In the genomic region with DNA sequence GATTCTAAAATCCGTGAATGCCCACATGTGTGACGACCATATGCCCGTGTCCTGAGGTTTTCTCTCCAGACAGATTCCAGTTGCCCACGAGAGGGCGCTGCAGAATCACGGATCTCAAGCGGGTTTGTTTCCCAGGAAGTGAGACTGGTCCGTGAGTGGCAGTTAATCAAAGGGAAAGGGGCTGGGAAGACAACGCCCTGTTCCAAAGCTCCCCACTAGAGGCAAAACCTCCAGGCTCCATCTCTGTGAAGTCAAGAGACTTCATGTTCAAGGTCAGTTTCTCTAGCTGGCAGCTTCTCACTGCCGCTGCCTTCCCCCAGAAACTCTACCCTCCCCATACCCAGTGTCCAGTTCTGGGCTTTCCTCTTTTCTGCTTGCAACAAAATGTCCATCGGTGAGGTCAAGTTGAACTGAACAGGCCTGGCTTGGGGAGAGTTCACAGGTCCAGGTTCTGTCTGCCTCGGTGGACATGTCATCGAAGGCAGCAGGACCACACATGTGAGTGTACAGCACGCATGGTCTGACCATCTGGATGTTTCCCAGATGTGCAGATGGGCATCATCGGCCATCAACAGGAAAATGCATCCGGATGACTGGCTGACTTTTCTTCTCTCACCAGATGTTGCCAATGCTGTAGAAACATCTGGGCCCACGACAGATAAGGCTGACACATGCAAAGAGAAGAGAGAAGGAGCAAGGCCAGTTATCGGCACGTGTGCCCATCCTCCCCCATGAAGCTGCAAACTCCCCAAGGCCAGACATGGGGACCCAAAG, we compare ENCODE assay signal across 1 cellular context.
TF ChIP-seq lines count a peak whose summit lies in the region.

No MANE protein-coding gene starts in this region.

TF ChIP-seq in HepG2, 621 proteins besides CTCF, POLR2A, EP300 and RAD21 (continued from another document):
- TF ChIP-seq, protein P1, sequence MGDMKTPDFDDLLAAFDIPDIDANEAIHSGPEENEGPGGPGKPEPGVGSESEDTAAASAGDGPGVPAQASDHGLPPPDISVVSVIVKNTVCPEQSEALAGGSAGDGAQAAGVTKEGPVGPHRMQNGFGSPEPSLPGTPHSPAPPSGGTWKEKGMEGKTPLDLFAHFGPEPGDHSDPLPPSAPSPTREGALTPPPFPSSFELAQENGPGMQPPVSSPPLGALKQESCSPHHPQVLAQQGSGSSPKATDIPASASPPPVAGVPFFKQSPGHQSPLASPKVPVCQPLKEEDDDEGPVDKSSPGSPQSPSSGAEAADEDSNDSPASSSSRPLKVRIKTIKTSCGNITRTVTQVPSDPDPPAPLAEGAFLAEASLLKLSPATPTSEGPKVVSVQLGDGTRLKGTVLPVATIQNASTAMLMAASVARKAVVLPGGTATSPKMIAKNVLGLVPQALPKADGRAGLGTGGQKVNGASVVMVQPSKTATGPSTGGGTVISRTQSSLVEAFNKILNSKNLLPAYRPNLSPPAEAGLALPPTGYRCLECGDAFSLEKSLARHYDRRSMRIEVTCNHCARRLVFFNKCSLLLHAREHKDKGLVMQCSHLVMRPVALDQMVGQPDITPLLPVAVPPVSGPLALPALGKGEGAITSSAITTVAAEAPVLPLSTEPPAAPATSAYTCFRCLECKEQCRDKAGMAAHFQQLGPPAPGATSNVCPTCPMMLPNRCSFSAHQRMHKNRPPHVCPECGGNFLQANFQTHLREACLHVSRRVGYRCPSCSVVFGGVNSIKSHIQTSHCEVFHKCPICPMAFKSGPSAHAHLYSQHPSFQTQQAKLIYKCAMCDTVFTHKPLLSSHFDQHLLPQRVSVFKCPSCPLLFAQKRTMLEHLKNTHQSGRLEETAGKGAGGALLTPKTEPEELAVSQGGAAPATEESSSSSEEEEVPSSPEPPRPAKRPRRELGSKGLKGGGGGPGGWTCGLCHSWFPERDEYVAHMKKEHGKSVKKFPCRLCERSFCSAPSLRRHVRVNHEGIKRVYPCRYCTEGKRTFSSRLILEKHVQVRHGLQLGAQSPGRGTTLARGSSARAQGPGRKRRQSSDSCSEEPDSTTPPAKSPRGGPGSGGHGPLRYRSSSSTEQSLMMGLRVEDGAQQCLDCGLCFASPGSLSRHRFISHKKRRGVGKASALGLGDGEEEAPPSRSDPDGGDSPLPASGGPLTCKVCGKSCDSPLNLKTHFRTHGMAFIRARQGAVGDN (CRISPR knock-in tag; IDR thresholded peaks at IDR 0.05): no peak; the same call in 1 of the 2 replicates
- TF ChIP-seq SALL1 (CRISPR knock-in tag; IDR thresholded peaks at IDR 0.05) (peak; percentile 37; the same call in 1 of the 2 replicates), MEIS2 (CRISPR knock-in tag; IDR thresholded peaks at IDR 0.05) (peak; percentile 45; the same call in 1 of the 2 replicates), ZNF563 (CRISPR knock-in tag; IDR thresholded peaks at IDR 0.05) (0 out of 2 replicates have a peak, but pooled peaks have one; percentile 32), GABPA (IDR thresholded peaks at IDR 0.05; ENCODE audit: low read depth, low read length) (no peak), GABPA (CRISPR knock-in tag; IDR thresholded peaks at IDR 0.05; ENCODE audit: low read depth) (peak; percentile 34; the same call in 1 of the 2 replicates), STAG1 (CRISPR knock-in tag; IDR thresholded peaks at IDR 0.05) (peak; percentile 98), ZNF224 (CRISPR knock-in tag; IDR thresholded peaks at IDR 0.05) (no peak), KLF9 (CRISPR knock-in tag; IDR thresholded peaks at IDR 0.05; ENCODE audit: low read depth) (no peak), SAP130 (CRISPR knock-in tag; IDR thresholded peaks at IDR 0.05; ENCODE audit: low read depth) (peak; percentile 30; the same call in 1 of the 2 replicates), FOSL2 (CRISPR knock-in tag; IDR thresholded peaks at IDR 0.05) (0 out of 2 replicates have a peak, but pooled peaks have one; percentile 15), MED1 (CRISPR knock-in tag; IDR thresholded peaks at IDR 0.05) (0 out of 2 replicates have a peak, but pooled peaks have one; percentile 23), CREM (IDR thresholded peaks at IDR 0.05) (no peak), CREM (CRISPR knock-in tag; IDR thresholded peaks at IDR 0.05) (no peak), ZFP36 (IDR thresholded peaks at IDR 0.05; ENCODE audit: borderline replicate concordance, low read depth, low read length, partially characterized antibody) (peak; percentile 23), FOXO1 (CRISPR knock-in tag; IDR thresholded peaks at IDR 0.05) (0 out of 2 replicates have a peak, but pooled peaks have one; percentile 14), MIXL1 (CRISPR knock-in tag; IDR thresholded peaks at IDR 0.05) (0 out of 2 replicates have a peak, but pooled peaks have one; percentile 19), SYNCRIP (IDR thresholded peaks at IDR 0.05; ENCODE audit: insufficient read depth, low read depth, low read length) (no peak), SALL2 (CRISPR knock-in tag; IDR thresholded peaks at IDR 0.05) (peak; percentile 40; the same call in 1 of the 2 replicates), ELF1 (CRISPR knock-in tag; IDR thresholded peaks at IDR 0.05) (peak; percentile 44; the same call in 1 of the 2 replicates), ELF3 (CRISPR knock-in tag; IDR thresholded peaks at IDR 0.05) (0 out of 2 replicates have a peak, but pooled peaks have one; percentile 46), ZBTB20 (CRISPR knock-in tag; IDR thresholded peaks at IDR 0.05; ENCODE audit: borderline replicate concordance, low read depth) (0 out of 2 replicates have a peak, but pooled peaks have one; percentile 24), ZNF33A (CRISPR knock-in tag; IDR thresholded peaks at IDR 0.05; ENCODE audit: borderline replicate concordance) (no peak), BHLHE40 (IDR thresholded peaks at IDR 0.05; ENCODE audit: low read length) (peak; percentile 56; the same call in 1 of the 2 replicates), ETV5 (CRISPR knock-in tag; IDR thresholded peaks at IDR 0.05; ENCODE audit: borderline replicate concordance) (peak; percentile 46; the same call in 1 of the 2 replicates), SP4 (CRISPR knock-in tag; IDR thresholded peaks at IDR 0.05) (peak; percentile 61), MXI1 (IDR thresholded peaks at IDR 0.05; ENCODE audit: borderline replicate concordance, low read depth, low read length) (0 out of 3 replicates have a peak, but pooled peaks have one; percentile 30), ZBTB42 (CRISPR knock-in tag; IDR thresholded peaks at IDR 0.05) (0 out of 2 replicates have a peak, but pooled peaks have one; percentile 45), NFE2L2 (IDR thresholded peaks at IDR 0.05; ENCODE audit: low read length) (no peak), SMC3 (IDR thresholded peaks at IDR 0.05; ENCODE audit: low read length) (peak; percentile 98), BRCA1 (CRISPR knock-in tag; IDR thresholded peaks at IDR 0.05) (peak; percentile 44; the same call in 1 of the 2 replicates), KAT8 (CRISPR knock-in tag; IDR thresholded peaks at IDR 0.05) (0 out of 2 replicates have a peak, but pooled peaks have one; percentile 16), NR1H2 (CRISPR knock-in tag; IDR thresholded peaks at IDR 0.05; ENCODE audit: borderline replicate concordance, low read depth) (no peak), GTF2F1 (IDR thresholded peaks at IDR 0.05; ENCODE audit: low read length) (no peak)
- TF ChIP-seq, protein P2, sequence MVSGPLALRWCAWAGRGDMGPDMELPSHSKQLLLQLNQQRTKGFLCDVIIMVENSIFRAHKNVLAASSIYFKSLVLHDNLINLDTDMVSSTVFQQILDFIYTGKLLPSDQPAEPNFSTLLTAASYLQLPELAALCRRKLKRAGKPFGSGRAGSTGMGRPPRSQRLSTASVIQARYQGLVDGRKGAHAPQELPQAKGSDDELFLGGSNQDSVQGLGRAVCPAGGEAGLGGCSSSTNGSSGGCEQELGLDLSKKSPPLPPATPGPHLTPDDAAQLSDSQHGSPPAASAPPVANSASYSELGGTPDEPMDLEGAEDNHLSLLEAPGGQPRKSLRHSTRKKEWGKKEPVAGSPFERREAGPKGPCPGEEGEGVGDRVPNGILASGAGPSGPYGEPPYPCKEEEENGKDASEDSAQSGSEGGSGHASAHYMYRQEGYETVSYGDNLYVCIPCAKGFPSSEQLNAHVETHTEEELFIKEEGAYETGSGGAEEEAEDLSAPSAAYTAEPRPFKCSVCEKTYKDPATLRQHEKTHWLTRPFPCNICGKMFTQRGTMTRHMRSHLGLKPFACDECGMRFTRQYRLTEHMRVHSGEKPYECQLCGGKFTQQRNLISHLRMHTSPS (CRISPR knock-in tag; IDR thresholded peaks at IDR 0.05; ENCODE audit: low read depth): no peak
- TF ChIP-seq, protein P3, sequence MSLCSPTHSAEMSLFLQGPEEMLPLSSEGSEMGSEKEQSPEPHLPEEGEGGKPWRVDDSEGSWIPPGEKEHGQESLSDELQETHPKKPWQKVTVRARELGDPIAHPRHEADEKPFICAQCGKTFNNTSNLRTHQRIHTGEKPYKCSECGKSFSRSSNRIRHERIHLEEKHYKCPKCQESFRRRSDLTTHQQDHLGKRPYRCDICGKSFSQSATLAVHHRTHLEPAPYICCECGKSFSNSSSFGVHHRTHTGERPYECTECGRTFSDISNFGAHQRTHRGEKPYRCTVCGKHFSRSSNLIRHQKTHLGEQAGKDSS (CRISPR knock-in tag; IDR thresholded peaks at IDR 0.05; ENCODE audit: borderline replicate concordance, low read depth): 0 out of 2 replicates have a peak, but pooled peaks have one; percentile 8
- TF ChIP-seq, protein P4, sequence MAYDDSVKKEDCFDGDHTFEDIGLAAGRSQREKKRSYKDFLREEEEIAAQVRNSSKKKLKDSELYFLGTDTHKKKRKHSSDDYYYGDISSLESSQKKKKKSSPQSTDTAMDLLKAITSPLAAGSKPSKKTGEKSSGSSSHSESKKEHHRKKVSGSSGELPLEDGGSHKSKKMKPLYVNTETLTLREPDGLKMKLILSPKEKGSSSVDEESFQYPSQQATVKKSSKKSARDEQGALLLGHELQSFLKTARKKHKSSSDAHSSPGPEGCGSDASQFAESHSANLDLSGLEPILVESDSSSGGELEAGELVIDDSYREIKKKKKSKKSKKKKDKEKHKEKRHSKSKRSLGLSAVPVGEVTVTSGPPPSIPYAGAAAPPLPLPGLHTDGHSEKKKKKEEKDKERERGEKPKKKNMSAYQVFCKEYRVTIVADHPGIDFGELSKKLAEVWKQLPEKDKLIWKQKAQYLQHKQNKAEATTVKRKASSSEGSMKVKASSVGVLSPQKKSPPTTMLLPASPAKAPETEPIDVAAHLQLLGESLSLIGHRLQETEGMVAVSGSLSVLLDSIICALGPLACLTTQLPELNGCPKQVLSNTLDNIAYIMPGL (CRISPR knock-in tag; IDR thresholded peaks at IDR 0.05; ENCODE audit: borderline replicate concordance in 1 of 2, low read depth in 1 of 2): peak; percentile 59 to 67; a peak in 3 of 4 replicates
- TF ChIP-seq, protein P5, sequence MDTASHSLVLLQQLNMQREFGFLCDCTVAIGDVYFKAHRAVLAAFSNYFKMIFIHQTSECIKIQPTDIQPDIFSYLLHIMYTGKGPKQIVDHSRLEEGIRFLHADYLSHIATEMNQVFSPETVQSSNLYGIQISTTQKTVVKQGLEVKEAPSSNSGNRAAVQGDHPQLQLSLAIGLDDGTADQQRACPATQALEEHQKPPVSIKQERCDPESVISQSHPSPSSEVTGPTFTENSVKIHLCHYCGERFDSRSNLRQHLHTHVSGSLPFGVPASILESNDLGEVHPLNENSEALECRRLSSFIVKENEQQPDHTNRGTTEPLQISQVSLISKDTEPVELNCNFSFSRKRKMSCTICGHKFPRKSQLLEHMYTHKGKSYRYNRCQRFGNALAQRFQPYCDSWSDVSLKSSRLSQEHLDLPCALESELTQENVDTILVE (CRISPR knock-in tag; IDR thresholded peaks at IDR 0.05): no peak
- TF ChIP-seq, protein P6, sequence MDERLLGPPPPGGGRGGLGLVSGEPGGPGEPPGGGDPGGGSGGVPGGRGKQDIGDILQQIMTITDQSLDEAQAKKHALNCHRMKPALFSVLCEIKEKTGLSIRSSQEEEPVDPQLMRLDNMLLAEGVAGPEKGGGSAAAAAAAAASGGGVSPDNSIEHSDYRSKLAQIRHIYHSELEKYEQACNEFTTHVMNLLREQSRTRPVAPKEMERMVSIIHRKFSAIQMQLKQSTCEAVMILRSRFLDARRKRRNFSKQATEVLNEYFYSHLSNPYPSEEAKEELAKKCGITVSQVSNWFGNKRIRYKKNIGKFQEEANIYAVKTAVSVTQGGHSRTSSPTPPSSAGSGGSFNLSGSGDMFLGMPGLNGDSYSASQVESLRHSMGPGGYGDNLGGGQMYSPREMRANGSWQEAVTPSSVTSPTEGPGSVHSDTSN (CRISPR knock-in tag; IDR thresholded peaks at IDR 0.05): peak; percentile 69
- TF ChIP-seq, protein P7, sequence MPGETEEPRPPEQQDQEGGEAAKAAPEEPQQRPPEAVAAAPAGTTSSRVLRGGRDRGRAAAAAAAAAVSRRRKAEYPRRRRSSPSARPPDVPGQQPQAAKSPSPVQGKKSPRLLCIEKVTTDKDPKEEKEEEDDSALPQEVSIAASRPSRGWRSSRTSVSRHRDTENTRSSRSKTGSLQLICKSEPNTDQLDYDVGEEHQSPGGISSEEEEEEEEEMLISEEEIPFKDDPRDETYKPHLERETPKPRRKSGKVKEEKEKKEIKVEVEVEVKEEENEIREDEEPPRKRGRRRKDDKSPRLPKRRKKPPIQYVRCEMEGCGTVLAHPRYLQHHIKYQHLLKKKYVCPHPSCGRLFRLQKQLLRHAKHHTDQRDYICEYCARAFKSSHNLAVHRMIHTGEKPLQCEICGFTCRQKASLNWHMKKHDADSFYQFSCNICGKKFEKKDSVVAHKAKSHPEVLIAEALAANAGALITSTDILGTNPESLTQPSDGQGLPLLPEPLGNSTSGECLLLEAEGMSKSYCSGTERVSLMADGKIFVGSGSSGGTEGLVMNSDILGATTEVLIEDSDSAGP (CRISPR knock-in tag; IDR thresholded peaks at IDR 0.05; ENCODE audit: borderline replicate concordance): peak; percentile 14; the same call in 1 of the 2 replicates
- TF ChIP-seq, protein P8, sequence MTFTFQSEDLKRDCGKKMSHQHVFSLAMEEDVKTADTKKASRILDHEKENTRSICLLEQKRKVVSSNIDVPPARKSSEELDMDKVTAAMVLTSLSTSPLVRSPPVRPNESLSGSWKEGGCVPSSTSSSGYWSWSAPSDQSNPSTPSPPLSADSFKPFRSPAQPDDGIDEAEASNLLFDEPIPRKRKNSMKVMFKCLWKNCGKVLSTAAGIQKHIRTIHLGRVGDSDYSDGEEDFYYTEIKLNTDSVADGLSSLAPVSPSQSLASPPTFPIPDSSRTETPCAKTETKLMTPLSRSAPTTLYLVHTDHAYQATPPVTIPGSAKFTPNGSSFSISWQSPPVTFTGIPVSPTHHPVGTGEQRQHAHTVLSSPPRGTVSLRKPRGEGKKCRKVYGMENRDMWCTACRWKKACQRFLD (CRISPR knock-in tag; IDR thresholded peaks at IDR 0.05; ENCODE audit: borderline replicate concordance): no peak
